In genomic region chr7:108004220-108005142, GRCh38 we compare ENCODE assay signal across 8 cellular contexts. TPM values are rescaled to one million over a fixed set of nuclear protein-coding genes. Genes with fewer than 3 reads are reported as not detected.
A peak's percentile ranks its signal among the peaks of the same experiment; 100 is the strongest.
DNase-seq lines count a peak whose midpoint lies in the region; ATAC-seq, FAIRE-seq and TF ChIP-seq lines count a peak whose summit lies in the region.

No MANE protein-coding gene starts in this region.

- no peak overlapping the region for H2BK120ac ChIP-seq in H1 (replicated peaks; ENCODE audit: low read depth, low read length)

- H3K4me3 Mint-ChIP-seq in nephron progenitor cell = peak overlapping the region; percentile 97

- H4K8ac ChIP-seq in H1 (ENCODE audit: extremely low read depth, insufficient read depth, low read length) = no peak overlapping the region

- no peak overlapping the region for H3K56ac ChIP-seq in H1 (replicated peaks; ENCODE audit: insufficient read length, low read depth, low read length)

- TF ChIP-seq POLR2A in H1 (IDR thresholded peaks at IDR 0.05; ENCODE audit: control extremely low read depth in 1 of 2, low read depth in 2 of 2, low read length in 2 of 2) = no peak

- peak; percentile 24 for DNase-seq in DMS53 treated with DMSO at 0.1 percent for 48 hours (lab: John Stamatoyannopoulos, UW; ENCODE audit: unreplicated experiment)
- peak in 1 of 2 experiments; percentile 50 for DNase-seq in H1 (ENCODE audit: low read depth in 1 of 2, low spot score in 2 of 2)
- DNase-seq in nephron progenitor cell = peak; percentile 20
- DNase-seq in SKM-1 (lab: John Stamatoyannopoulos, UW; ENCODE audit: unreplicated experiment) = no peak
- DNase-seq in NCI-H1694 (lab: John Stamatoyannopoulos, UW) = no peak

- H3K79me2 ChIP-seq in H1 (ENCODE audit: control insufficient read depth in 1 of 2, insufficient read depth in 2 of 2, low read length in 2 of 2) = no peaks in the 10 kb centered on the region

- H2AK5ac ChIP-seq in H1 (ENCODE audit: low read depth, low read length) = peak overlapping the region; percentile 42; the same call in 1 of the 2 replicates

- H2BK15ac ChIP-seq in H1 (ENCODE audit: low read length) = no peak overlapping the region

- no peak overlapping the region for H2AFZ ChIP-seq in H1 (ENCODE audit: low read length)

- no peak overlapping the region for H4K91ac ChIP-seq in H1 (replicated peaks; ENCODE audit: insufficient read length, low read length)

- peaks cover 5% of the 10 kb centered on the region for H3K9me3 Mint-ChIP-seq in nephron progenitor cell

- H3K4me3 ChIP-seq in H1 (ENCODE audit: extremely low read depth in 1 of 4, insufficient read depth in 2 of 4, low read depth in 3 of 4, low read length in 4 of 4) = peak overlapping the region in 1 of 4 experiments; percentile 92; a peak in 3 of 8 replicates

- CTCF ChIA-PET in H1 (lab: Charles Lee; ENCODE audit: partially characterized antibody) = interaction anchor here (0.9 to 3.9 kb wide), 12 partner anchors 11 to 141 kb away, joined by 3 to 27 read pairs (median 4); no protein-coding TSS in a partner anchor

- H3K4ac ChIP-seq in H1 (replicated peaks; ENCODE audit: insufficient read length, low read depth, low read length) = no peak overlapping the region

- no peak overlapping the region for H2BK12ac ChIP-seq in H1 (ENCODE audit: low read depth, low read length)

- no peak overlapping the region for H2BK5ac ChIP-seq in H1 (ENCODE audit: low read depth, low read length)

- no peak overlapping the region for H3K27ac ChIP-seq in H1 (ENCODE audit: low read depth, low read length)

- POLR2A ChIA-PET in H1 (lab: Charles Lee; ENCODE audit: partially characterized antibody) = interaction anchor here (1.8 to 2.8 kb wide), 2 partner anchors 51 to 71 kb away, joined by 4 to 18 read pairs; no protein-coding TSS in a partner anchor

- H3K36me3 Mint-ChIP-seq in nephron progenitor cell (ENCODE audit: low read depth) = no peaks in the 10 kb centered on the region

- 24% methylated on average over 13 of the region's 13 CpGs; no CpG with 5 or more reads in 1 of the 2 experiments for WGBS in H1 (ENCODE audit: extremely low coverage in 1 of 2, insufficient coverage in 1 of 2, insufficient read length in 1 of 2, insufficient replicate concordance in 2 of 2, low coverage in 1 of 2, low lambda C conversion rate in 2 of 2, missing lambda C conversion rate in 1 of 2), 2 experiments

- H3K23me2 ChIP-seq in H1 (ENCODE audit: low read depth, low read length) = peaks cover 23% of the 10 kb centered on the region

- FAIRE-seq in H1 (lab: Jason Lieb, UNC) = no peak

- no peak overlapping the region for H4K5ac ChIP-seq in H1 (ENCODE audit: insufficient read length, low read depth, low read length)

- peaks cover 0 to 3% (median 0%) of the 10 kb centered on the region in 4 experiments; a peak in 1 of 8 replicates for H3K36me3 ChIP-seq in H1 (ENCODE audit: control insufficient read depth in 2 of 4, insufficient read depth in 4 of 4, low read length in 3 of 4)

- H3K27me3 Mint-ChIP-seq in nephron progenitor cell (ENCODE audit: low read depth, poor library complexity) = peaks cover 63% of the 10 kb centered on the region

- H3K9me3 ChIP-seq in H1 (ENCODE audit: insufficient read depth in 2 of 2, low read depth in 1 of 2, low read length in 1 of 2) = no peaks in the 10 kb centered on the region; a peak in 1 of 4 replicates

- TF ChIP-seq RAD21 in H1 (IDR thresholded peaks at IDR 0.05 in 1 of 2, conservative IDR thresholded peaks at IDR 0.05 in 1 of 2; ENCODE audit: low read depth in 2 of 2, low read length in 2 of 2) = no peak

- H3K9ac ChIP-seq in H1 (replicated peaks in 1 of 4; ENCODE audit: extremely low read depth in 1 of 4, low read depth in 3 of 4, low read length in 3 of 4) = no peak overlapping the region

- no peak for TF ChIP-seq CTCF in H1 (IDR thresholded peaks at IDR 0.05; ENCODE audit: control extremely low read depth in 1 of 3, insufficient read depth in 1 of 3, low read depth in 1 of 3, low read length in 3 of 3)
- TF ChIP-seq CTCF in nephron progenitor cell (IDR thresholded peaks at IDR 0.05) = no peak

- H3K4me1 Mint-ChIP-seq in nephron progenitor cell = peaks cover 28% of the 10 kb centered on the region

- no peaks in the 10 kb centered on the region for H3K79me1 ChIP-seq in H1 (ENCODE audit: low read depth, low read length)

- peak overlapping the region; percentile 37 to 91 for H3K4me2 ChIP-seq in H1 (ENCODE audit: insufficient read depth in 1 of 2, low read depth in 2 of 2, low read length in 2 of 2)

- H3K18ac ChIP-seq in H1 (ENCODE audit: extremely low read depth, low read length) = no peak overlapping the region

- no peak overlapping the region for H3K23ac ChIP-seq in H1 (ENCODE audit: insufficient read length)

- no peak overlapping the region for H2BK20ac ChIP-seq in H1 (ENCODE audit: low read length)

- no peak overlapping the region for H3K27ac Mint-ChIP-seq in nephron progenitor cell

- peaks cover 3% of the 10 kb centered on the region in 2 experiments for H4K20me1 ChIP-seq in H1 (replicated peaks in 1 of 2; ENCODE audit: control insufficient read depth in 1 of 2, insufficient read depth in 2 of 2, low read length in 2 of 2)

- TF ChIP-seq EP300 in H1 (IDR thresholded peaks at IDR 0.05; ENCODE audit: borderline replicate concordance in 1 of 2, low read depth in 2 of 2, low read length in 2 of 2) = no peak

- H3K14ac ChIP-seq in H1 (ENCODE audit: insufficient read length) = no peak overlapping the region

- peaks cover 7 to 21% (median 11%) of the 10 kb centered on the region in 4 experiments for H3K4me1 ChIP-seq in H1 (replicated peaks in 1 of 4; ENCODE audit: control insufficient read depth in 3 of 4, insufficient read depth in 4 of 4, low read length in 3 of 4)

- peaks cover 34 to 75% (median 65%) of the 10 kb centered on the region in 4 experiments for H3K27me3 ChIP-seq in H1 (replicated peaks in 1 of 4; ENCODE audit: control insufficient read depth in 3 of 4, extremely low read depth in 1 of 4, insufficient read depth in 3 of 4, low read length in 3 of 4)

- ATAC-seq in HG03159 (IDR thresholded peaks at IDR 0.05; ENCODE audit: unreplicated experiment) (peak; percentile 47), GM19328 (IDR thresholded peaks at IDR 0.05; ENCODE audit: unreplicated experiment) (no peak), HG02588 (IDR thresholded peaks at IDR 0.05; ENCODE audit: unreplicated experiment) (no peak)

TF ChIP-seq in H1, 55 proteins besides CTCF, POLR2A, EP300 and RAD21:
- TF ChIP-seq SUZ12 (IDR thresholded peaks at IDR 0.05; ENCODE audit: low read length) (no peak), MAX (IDR thresholded peaks at IDR 0.05) (no peak), RNF2 (IDR thresholded peaks at IDR 0.05; ENCODE audit: borderline replicate concordance, low read depth, low read length, missing control alignments, poor library complexity, severe bottlenecking) (no peak), SP1 (IDR thresholded peaks at IDR 0.05; ENCODE audit: low read depth, low read length) (no peak), KDM5A (IDR thresholded peaks at IDR 0.05; ENCODE audit: low read length) (no peak), SIX5 (IDR thresholded peaks at IDR 0.05; ENCODE audit: low read depth, low read length) (no peak), SP2 (IDR thresholded peaks at IDR 0.05; ENCODE audit: low read length) (no peak), EGR1 (IDR thresholded peaks at IDR 0.05; ENCODE audit: borderline replicate concordance, low read depth, low read length) (no peak), ASH2L (IDR thresholded peaks at IDR 0.05; ENCODE audit: low read length) (no peak), GABPA (IDR thresholded peaks at IDR 0.05; ENCODE audit: borderline replicate concordance, insufficient read depth, low read length) (no peak), YY1 (IDR thresholded peaks at IDR 0.05; ENCODE audit: low read depth, low read length) (no peak), PHF8 (conservative IDR thresholded peaks at IDR 0.05; ENCODE audit: low read depth, low read length) (no peak), BCL11A (IDR thresholded peaks at IDR 0.05; ENCODE audit: low read depth in 2 of 2, low read length in 2 of 2) (no peak), EZH2 (IDR thresholded peaks at IDR 0.05; ENCODE audit: low read depth, low read length, severe bottlenecking) (no peak)

RNA-seq across cellular contexts. Expression of gene LAMB1, which starts 1.5 kb away (rescaled TPM):
- total RNA-seq in H1 (2021; fragmentation: NEBNext Ultra II Directional; extraction: Animal tissue kit (Norgen Biotek cat#: 25700)) = 37.2 and 38.5 TPM in 2 replicates
- polyA plus RNA-seq in H1 (2011; rRNA removed) = 31.9 and 61.6 TPM in 2 replicates
- polyA plus RNA-seq in H1 (2011; cell fraction: cytosol; rRNA removed) = 42.0 TPM
- polyA plus RNA-seq in H1 (2011; cell fraction: nucleus; rRNA removed) = 128 TPM
- polyA plus RNA-seq in H1 (2012, experiment 1 of 2) = 33.3 to 48.6 TPM (median 43.2 TPM) in 4 replicates
- 2.2 TPM for polyA plus RNA-seq in H1 (2012, experiment 2 of 2)
- polyA plus RNA-seq in H1 (2013, experiment 1 of 2) = 53.3 TPM
- 41.9 TPM for polyA plus RNA-seq in H1 (2013, experiment 2 of 2)
- polyA minus RNA-seq in H1 (2011; rRNA and poly(A)+ RNA removed) = 79.9 and 90.4 TPM in 2 replicates
- 35.5 TPM for polyA minus RNA-seq in H1 (2011; cell fraction: cytosol; rRNA and poly(A)+ RNA removed)
- 58.9 TPM for polyA minus RNA-seq in H1 (2011; cell fraction: nucleus; rRNA and poly(A)+ RNA removed)

Comparison
In these comparisons a context has a peak if more than half of its experiments do, and no peak if none do; other contexts are left out.
1. DNase-seq: peak in DMS53 treated with DMSO at 0.1 percent for 48 hours (single experiment) and nephron progenitor cell (single experiment); none in SKM-1 (single experiment) and NCI-H1694 (single experiment).